ENCODE assay signal across 1 cellular context in the genomic region with DNA sequence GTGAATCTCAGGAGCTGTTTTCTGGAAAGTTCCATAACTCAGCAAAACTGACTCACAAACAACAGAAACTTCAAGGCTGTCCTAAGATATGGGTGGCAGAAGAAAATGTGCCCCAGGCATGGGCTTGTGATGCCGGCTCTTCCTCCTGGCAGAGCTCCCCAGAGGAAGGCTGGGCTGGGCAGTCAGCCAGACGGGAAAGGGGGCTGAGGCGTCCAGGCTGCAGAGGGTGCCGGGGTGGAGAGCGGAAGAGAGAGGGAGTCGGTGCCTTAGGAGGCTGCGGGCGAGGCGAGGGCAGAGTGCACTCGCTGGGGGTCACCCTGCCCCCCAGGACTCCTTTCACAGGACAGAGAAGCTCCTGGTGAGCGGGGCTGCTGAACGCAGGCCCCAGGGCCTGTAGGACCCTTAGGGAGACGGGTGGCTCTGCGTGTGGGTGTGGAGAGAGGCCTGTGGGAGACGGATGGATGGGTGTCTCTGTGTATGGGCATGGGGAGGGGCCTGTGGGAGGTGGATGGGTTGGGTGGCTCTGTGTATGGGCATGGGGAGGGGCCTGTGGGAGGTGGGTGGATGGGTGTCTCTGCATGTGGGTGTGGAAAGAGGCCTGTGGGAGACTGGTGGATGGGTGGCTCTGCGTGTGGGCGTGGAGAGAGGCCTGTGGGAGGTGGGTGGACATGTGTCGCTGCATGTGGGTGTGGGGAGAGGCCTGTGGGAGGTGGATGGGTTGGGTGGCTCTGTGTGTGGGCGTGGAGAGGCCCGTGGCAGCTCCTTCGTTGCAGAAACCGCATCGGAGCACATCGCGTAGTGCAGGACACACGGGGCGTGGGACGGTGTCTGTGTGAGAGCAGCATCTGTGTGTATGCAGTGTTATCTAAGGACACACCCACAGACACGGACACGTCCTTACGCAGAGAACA.
A peak's percentile ranks its signal among the peaks of the same experiment; 100 is the strongest.
TF ChIP-seq lines count a peak whose summit lies in the region.

No MANE protein-coding gene starts in this region.

TF ChIP-seq in HEK293, 187 proteins besides CTCF, POLR2A, EP300 and RAD21:
- TF ChIP-seq ZFHX2 (tag by site-specific recombination; conservative IDR thresholded peaks at IDR 0.05), result peak; percentile 99
- peak; percentile 98 for TF ChIP-seq KLF1 (tag by site-specific recombination; IDR thresholded peaks at IDR 0.05)
- peak; percentile 54 for TF ChIP-seq GLIS2 (tag by site-specific recombination; IDR thresholded peaks at IDR 0.05)
- peak; percentile 99 for TF ChIP-seq EGR2 (tag by site-specific recombination; IDR thresholded peaks at IDR 0.05; ENCODE audit: low read depth)
- TF ChIP-seq, protein P1, sequence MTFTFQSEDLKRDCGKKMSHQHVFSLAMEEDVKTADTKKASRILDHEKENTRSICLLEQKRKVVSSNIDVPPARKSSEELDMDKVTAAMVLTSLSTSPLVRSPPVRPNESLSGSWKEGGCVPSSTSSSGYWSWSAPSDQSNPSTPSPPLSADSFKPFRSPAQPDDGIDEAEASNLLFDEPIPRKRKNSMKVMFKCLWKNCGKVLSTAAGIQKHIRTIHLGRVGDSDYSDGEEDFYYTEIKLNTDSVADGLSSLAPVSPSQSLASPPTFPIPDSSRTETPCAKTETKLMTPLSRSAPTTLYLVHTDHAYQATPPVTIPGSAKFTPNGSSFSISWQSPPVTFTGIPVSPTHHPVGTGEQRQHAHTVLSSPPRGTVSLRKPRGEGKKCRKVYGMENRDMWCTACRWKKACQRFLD (tag by site-specific recombination; IDR thresholded peaks at IDR 0.05), result no peak
